In genomic region chr2:98350411-98350810, GRCh38 we compare ENCODE assay signal across 28 cellular contexts. TPM values are rescaled to one million over a fixed set of nuclear protein-coding genes. Genes with fewer than 3 reads are reported as not detected.
"Had no signal": no experiment of that assay in that cellular context is flagged by ENCODE, and none has a peak within 500 bp of the region (broad histone marks: within the 10 kb centered on the region; RNA-seq: fewer than 3 reads in every experiment).

No MANE protein-coding gene starts in this region.

- H3K27ac ChIP-seq: colonic mucosa, foreskin keratinocyte, gastroesophageal sphincter, heart left ventricle, left lung, neural progenitor cell, prostate gland, right atrium auricular region, stomach, thyroid gland, vagina had no signal

- H3K4me1 ChIP-seq: colonic mucosa, foreskin keratinocyte, prostate gland had no signal

- H3K4me3 ChIP-seq: colonic mucosa, gastroesophageal sphincter, heart left ventricle, left lung, neural progenitor cell, prostate gland, right atrium auricular region, stomach, thyroid gland, vagina had no signal

- ATAC-seq: effector memory CD8-positive, alpha-beta T cell; foreskin keratinocyte; gastroesophageal sphincter; heart left ventricle; left cardiac atrium; left lung; naive thymus-derived CD4-positive, alpha-beta T cell; sciatic nerve; stimulated activated effector memory CD8-positive, alpha-beta T cell treated with anti-CD3 and anti-CD28 coated beads, Interleukin-12 subunit alpha, Interleukin-12 subunit beta, amount 100 ng/mL, for 72 hours had no signal

- H3K9ac ChIP-seq: neural progenitor cell had no signal

- H3K9me3 ChIP-seq: gastroesophageal sphincter, left lung, prostate gland, right atrium auricular region, thyroid gland, vagina had no signal

- H3K36me3 ChIP-seq: colonic mucosa, gastroesophageal sphincter, heart left ventricle, left lung, neural progenitor cell, prostate gland, right atrium auricular region, stomach, thyroid gland, vagina had no signal

- DNase-seq: colonic mucosa; dermis blood vessel endothelial cell; effector memory CD8-positive, alpha-beta T cell; erythroblast; foreskin keratinocyte; heart left ventricle; hippocampal formation; left cardiac atrium; left lung; mammary epithelial cell; mesendoderm; midbrain; naive thymus-derived CD4-positive, alpha-beta T cell; stimulated activated CD4-positive, alpha-beta T cell treated with anti-CD3 and anti-CD28 coated beads, Interleukin-2, amount 100 ng/mL, for 24 hours; stimulated activated CD4-positive, alpha-beta T cell treated with anti-CD3 and anti-CD28 coated beads, Interleukin-4, amount 100 ng/mL, for 24 hours; stimulated activated naive CD4-positive, alpha-beta T cell treated with Interleukin-2 at 50 U/mL for 16 hours; stomach; thyroid gland had no signal

- H3K4me2 ChIP-seq: neural progenitor cell had no signal

- H2AFZ ChIP-seq: neural progenitor cell had no signal

RNA-seq across cellular contexts. Expression of gene CNGA3, which starts 4.2 kb away (rescaled TPM):
- total RNA-seq: foreskin keratinocyte; left cardiac atrium; lower leg skin; mammary epithelial cell; mucosa of gallbladder; naive thymus-derived CD4-positive, alpha-beta T cell; right atrium auricular region; sciatic nerve; ureter; vagina had no signal
- polyA plus RNA-seq: foreskin keratinocyte; heart left ventricle; mammary epithelial cell; naive thymus-derived CD4-positive, alpha-beta T cell had no signal
